In the genomic region with DNA sequence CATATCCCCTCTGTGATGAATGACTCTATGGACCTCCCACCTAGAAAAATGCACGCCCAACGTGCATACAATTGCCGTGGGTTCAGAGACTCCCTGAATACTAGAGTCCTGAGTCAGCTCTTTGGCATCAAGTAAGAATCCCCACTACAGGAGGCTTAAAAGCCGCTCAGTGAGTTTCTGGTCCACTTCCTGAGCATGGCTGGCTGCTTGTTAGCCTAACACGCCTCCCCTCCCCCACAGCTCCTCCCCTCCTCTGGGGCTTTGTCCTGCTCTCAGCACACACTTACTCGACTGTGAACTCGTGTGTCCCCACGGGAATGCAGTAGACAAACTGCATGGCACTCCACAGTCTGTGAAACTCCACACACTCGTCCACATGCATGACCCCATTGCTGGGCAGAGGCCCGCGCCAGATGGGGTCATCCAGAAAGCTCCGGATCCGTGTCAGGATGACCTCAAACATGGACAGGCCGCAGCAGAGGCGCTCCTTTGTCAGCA, we compare ENCODE assay signal across 1 cellular context.
A peak's percentile ranks its signal among the peaks of the same experiment; 100 is the strongest.
TF ChIP-seq lines count a peak whose summit lies in the region.

No MANE protein-coding gene starts in this region.

TF ChIP-seq in Ishikawa, 13 proteins besides CTCF, POLR2A, EP300 and RAD21 (continued from another document):
- TF ChIP-seq, protein P1, sequence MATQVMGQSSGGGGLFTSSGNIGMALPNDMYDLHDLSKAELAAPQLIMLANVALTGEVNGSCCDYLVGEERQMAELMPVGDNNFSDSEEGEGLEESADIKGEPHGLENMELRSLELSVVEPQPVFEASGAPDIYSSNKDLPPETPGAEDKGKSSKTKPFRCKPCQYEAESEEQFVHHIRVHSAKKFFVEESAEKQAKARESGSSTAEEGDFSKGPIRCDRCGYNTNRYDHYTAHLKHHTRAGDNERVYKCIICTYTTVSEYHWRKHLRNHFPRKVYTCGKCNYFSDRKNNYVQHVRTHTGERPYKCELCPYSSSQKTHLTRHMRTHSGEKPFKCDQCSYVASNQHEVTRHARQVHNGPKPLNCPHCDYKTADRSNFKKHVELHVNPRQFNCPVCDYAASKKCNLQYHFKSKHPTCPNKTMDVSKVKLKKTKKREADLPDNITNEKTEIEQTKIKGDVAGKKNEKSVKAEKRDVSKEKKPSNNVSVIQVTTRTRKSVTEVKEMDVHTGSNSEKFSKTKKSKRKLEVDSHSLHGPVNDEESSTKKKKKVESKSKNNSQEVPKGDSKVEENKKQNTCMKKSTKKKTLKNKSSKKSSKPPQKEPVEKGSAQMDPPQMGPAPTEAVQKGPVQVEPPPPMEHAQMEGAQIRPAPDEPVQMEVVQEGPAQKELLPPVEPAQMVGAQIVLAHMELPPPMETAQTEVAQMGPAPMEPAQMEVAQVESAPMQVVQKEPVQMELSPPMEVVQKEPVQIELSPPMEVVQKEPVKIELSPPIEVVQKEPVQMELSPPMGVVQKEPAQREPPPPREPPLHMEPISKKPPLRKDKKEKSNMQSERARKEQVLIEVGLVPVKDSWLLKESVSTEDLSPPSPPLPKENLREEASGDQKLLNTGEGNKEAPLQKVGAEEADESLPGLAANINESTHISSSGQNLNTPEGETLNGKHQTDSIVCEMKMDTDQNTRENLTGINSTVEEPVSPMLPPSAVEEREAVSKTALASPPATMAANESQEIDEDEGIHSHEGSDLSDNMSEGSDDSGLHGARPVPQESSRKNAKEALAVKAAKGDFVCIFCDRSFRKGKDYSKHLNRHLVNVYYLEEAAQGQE (IDR thresholded peaks at IDR 0.05; ENCODE audit: low read depth), result no peak
- TF ChIP-seq CEBPB (IDR thresholded peaks at IDR 0.05) (no peak), MAX (IDR thresholded peaks at IDR 0.05) (peak; percentile 49; the same call in 1 of the 2 replicates), NFIC (IDR thresholded peaks at IDR 0.05) (peak; percentile 59), TCF12 (IDR thresholded peaks at IDR 0.05; ENCODE audit: low read depth) (peak; percentile 53; the same call in 1 of the 2 replicates), TEAD4 (IDR thresholded peaks at IDR 0.05) (peak; percentile 66)
- TF ChIP-seq, protein P2, sequence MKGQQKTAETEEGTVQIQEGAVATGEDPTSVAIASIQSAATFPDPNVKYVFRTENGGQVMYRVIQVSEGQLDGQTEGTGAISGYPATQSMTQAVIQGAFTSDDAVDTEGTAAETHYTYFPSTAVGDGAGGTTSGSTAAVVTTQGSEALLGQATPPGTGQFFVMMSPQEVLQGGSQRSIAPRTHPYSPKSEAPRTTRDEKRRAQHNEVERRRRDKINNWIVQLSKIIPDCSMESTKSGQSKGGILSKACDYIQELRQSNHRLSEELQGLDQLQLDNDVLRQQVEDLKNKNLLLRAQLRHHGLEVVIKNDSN (IDR thresholded peaks at IDR 0.05), result no peak
